Comparison of ENCODE assay signal across 8 cellular contexts in the genomic region with DNA sequence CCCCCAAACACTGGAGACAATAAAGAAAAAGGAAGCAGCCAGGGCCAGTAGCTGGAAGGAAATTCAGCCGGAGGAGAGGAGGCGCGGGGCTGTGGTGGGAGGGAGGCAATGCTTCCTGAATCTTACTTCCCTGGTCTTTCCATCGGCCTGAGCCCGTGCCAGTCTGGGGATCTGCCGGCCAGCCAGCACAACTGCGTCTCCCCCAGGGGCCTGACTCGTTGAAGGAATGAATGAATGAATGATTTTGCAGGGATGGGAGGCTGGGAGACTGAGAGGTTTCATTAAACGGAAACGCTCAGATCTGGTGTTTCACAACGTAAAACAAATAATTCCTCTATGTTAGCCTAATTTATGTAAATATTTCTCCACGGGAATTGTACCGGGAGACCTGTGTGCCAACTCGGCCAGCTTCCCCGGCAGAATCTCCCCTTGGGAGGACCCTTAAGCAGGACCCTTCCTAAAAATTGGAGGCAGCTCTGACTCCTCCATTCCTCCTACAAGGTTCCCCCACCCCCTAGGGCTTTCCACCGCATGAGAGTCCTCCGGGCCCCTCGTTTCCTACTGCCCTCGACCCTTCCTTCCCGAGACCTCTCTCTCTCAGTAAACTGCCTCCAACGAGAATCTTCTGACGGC. TPM values are rescaled to one million over a fixed set of nuclear protein-coding genes. Genes with fewer than 3 reads are reported as not detected.
DNase-seq lines count a peak whose midpoint lies in the region; ATAC-seq and TF ChIP-seq lines count a peak whose summit lies in the region.

No MANE protein-coding gene starts in this region.

- no peak overlapping the region for H2BK15ac ChIP-seq in mesenchymal stem cell (ENCODE audit: low read depth, poor library complexity, severe bottlenecking)

- H3K36me3 ChIP-seq in breast epithelium = no peaks in the 10 kb centered on the region
- peaks cover 5 to 44% of the 10 kb centered on the region in 2 experiments for H3K36me3 ChIP-seq in mesenchymal stem cell (ENCODE audit: control insufficient read depth in 1 of 2, insufficient read depth in 2 of 2, low read depth in 1 of 2, low read length in 2 of 2)
- peaks cover 0 to 4% of the 10 kb centered on the region in 2 donors for H3K36me3 ChIP-seq in vagina

- no peak for TF ChIP-seq POLR2A in breast epithelium (IDR thresholded peaks at IDR 0.05)
- TF ChIP-seq POLR2A in vagina (IDR thresholded peaks at IDR 0.05) = no peak

- no peak overlapping the region for H3K23ac ChIP-seq in mesenchymal stem cell (ENCODE audit: low read length in 2 of 2)

- H3K27me3 ChIP-seq in breast epithelium (no peaks in the 10 kb centered on the region), mesenchymal stem cell (ENCODE audit: control insufficient read depth in 1 of 2, insufficient read depth in 1 of 2, low read length in 2 of 2) (peaks cover 0 to 5% of the 10 kb centered on the region in 2 experiments), vagina (peaks cover 2% of the 10 kb centered on the region)

- peak overlapping the region in 1 of 2 experiments; percentile 50 for H3K4ac ChIP-seq in mesenchymal stem cell (ENCODE audit: low read depth in 1 of 2, low read length in 2 of 2)

- peak overlapping the region; percentile 59 to 74 (median 68) for H3K4me3 ChIP-seq in breast epithelium
- peak overlapping the region; percentile 71 to 82 for H3K4me3 ChIP-seq in mesenchymal stem cell (ENCODE audit: insufficient read depth in 1 of 2, low read depth in 1 of 2, low read length in 2 of 2)
- peak overlapping the region; percentile 67 to 92 for H3K4me3 ChIP-seq in vagina

- peaks cover 4 to 15% of the 10 kb centered on the region in 2 donors for H3K4me1 ChIP-seq in breast epithelium
- H3K4me1 ChIP-seq in mesenchymal stem cell (ENCODE audit: control insufficient read depth, insufficient read depth, low read depth, low read length) = peaks cover 53% of the 10 kb centered on the region
- peaks cover 40% of the 10 kb centered on the region for H3K4me1 ChIP-seq in vagina

- H2AK5ac ChIP-seq in mesenchymal stem cell (ENCODE audit: low read length, severe bottlenecking) = no peak overlapping the region

- 41% methylated on average over 22 of the region's 22 CpGs for WGBS in mesenchymal stem cell

- intact Hi-C loops in Right ventricle myocardium inferior (cut with DNase I) (loop anchor here (2.0 to 5.0 kb wide), 2 partner anchors 49 to 204 kb away; a partner anchor contains a TSS), left cardiac atrium (cut with DNase I) (no loop called here), breast epithelium (cut with DNase I; ENCODE audit: low total_unique reads) (no loop called here), vagina (cut with DNase I) (no loop called here)

- H4K8ac ChIP-seq in mesenchymal stem cell (ENCODE audit: low read length) = peak overlapping the region; percentile 47

- peak overlapping the region in 1 of 2 experiments; percentile 50 for H3K14ac ChIP-seq in mesenchymal stem cell (ENCODE audit: low read length in 2 of 2)

- peaks cover 21% of the 10 kb centered on the region for H3K79me1 ChIP-seq in mesenchymal stem cell (replicated peaks; ENCODE audit: low read length, poor library complexity, severe bottlenecking)

- H3K27ac ChIP-seq in breast epithelium (no peak overlapping the region), mesenchymal stem cell (ENCODE audit: low read length, poor library complexity, severe bottlenecking) (no peak overlapping the region), vagina (no peak overlapping the region)

- H2BK120ac ChIP-seq in mesenchymal stem cell (ENCODE audit: low read depth, low read length) = no peak overlapping the region

- no peak overlapping the region for H2BK12ac ChIP-seq in mesenchymal stem cell (ENCODE audit: low read length in 2 of 2)

- H3K18ac ChIP-seq in mesenchymal stem cell (ENCODE audit: low read depth in 1 of 2, low read length in 2 of 2) = peak overlapping the region in 1 of 2 experiments; percentile 56

- no peaks in the 10 kb centered on the region for H3K9me3 ChIP-seq in breast epithelium
- no peaks in the 10 kb centered on the region for H3K9me3 ChIP-seq in mesenchymal stem cell (ENCODE audit: control insufficient read depth, low read length)
- H3K9me3 ChIP-seq in vagina = no peaks in the 10 kb centered on the region

- H3K4me2 ChIP-seq in mesenchymal stem cell (ENCODE audit: low read length, poor library complexity, severe bottlenecking) = peak overlapping the region; percentile 72

- ATAC-seq in Right ventricle myocardium inferior (no peak), left cardiac atrium (no peak)

- no peak for TF ChIP-seq CTCF in breast epithelium (IDR thresholded peaks at IDR 0.05)
- no peak for TF ChIP-seq CTCF in vagina (IDR thresholded peaks at IDR 0.05)

- H4K91ac ChIP-seq in mesenchymal stem cell (ENCODE audit: low read length) = no peak overlapping the region

- no peak overlapping the region for H2AFZ ChIP-seq in mesenchymal stem cell (ENCODE audit: low read depth, low read length)

- H2BK5ac ChIP-seq in mesenchymal stem cell (ENCODE audit: low read depth, low read length, poor library complexity, severe bottlenecking) = no peak overlapping the region

- peak overlapping the region; percentile 79 for H3K9ac ChIP-seq in mesenchymal stem cell (ENCODE audit: low read length)

- DNase-seq in Right ventricle myocardium inferior (ENCODE audit: missing footprints) (peak; percentile 75), left cardiac atrium (no peak), breast epithelium (ENCODE audit: low spot score in 2 of 2) (no peak), mesenchymal stem cell (no peak), vagina (ENCODE audit: extremely low spot score in 2 of 2) (no peak), NCI-H510A (lab: John Stamatoyannopoulos, UW) (no peak), HuH-7.5 (ENCODE audit: low spot score) (no peak)
- no peak for DNase-seq in stimulated activated CD4-positive, alpha-beta T cell treated with anti-CD3 and anti-CD28 coated beads, Interleukin-4, amount 100 ng/mL, for 4 hours

RNA-seq across cellular contexts. Expression of a gene that starts 1.3 kb away (rescaled TPM):
- total RNA-seq in Right ventricle myocardium inferior (32.1 TPM), left cardiac atrium (10 to 100 TPM; 32.8 to 38.0 TPM), breast epithelium (10 to 100 TPM; 21.0 to 47.0 (median 37.6) TPM), vagina (113 TPM)
- polyA plus RNA-seq in mesenchymal stem cell (2013, experiment 1 of 2) = 20.5 TPM
- 20.4 TPM for polyA plus RNA-seq in mesenchymal stem cell (2013, experiment 2 of 2)

RNA-seq across cellular contexts. Expression of a gene that starts 42.0 kb away (rescaled TPM):
- 19.0 TPM for total RNA-seq in Right ventricle myocardium inferior
- 10 to 100 TPM; 17.4 to 19.1 TPM for total RNA-seq in left cardiac atrium
- total RNA-seq in breast epithelium = 10 to 100 TPM; 18.6 to 30.2 (median 27.7) TPM
- polyA plus RNA-seq in mesenchymal stem cell (2013, experiment 1 of 2) = 12.7 TPM
- 12.0 TPM for polyA plus RNA-seq in mesenchymal stem cell (2013, experiment 2 of 2)
- 31.7 TPM for total RNA-seq in vagina
